In genomic region chr3:105137911-105138310, GRCh38 we compare ENCODE assay signal across 12 cellular contexts.
"Had no signal": no experiment of that assay in that cellular context is flagged by ENCODE, and none has a peak within 500 bp of the region (broad histone marks: within the 10 kb centered on the region; RNA-seq: fewer than 3 reads in every experiment).

No MANE protein-coding gene starts in this region.

- DNase-seq: activated naive CD4-positive, alpha-beta T cell treated with anti-CD3 and anti-CD28 coated beads for 36 hours; activated naive CD8-positive, alpha-beta T cell treated with anti-CD3 and anti-CD28 coated beads, Interleukin-2, amount 50 U/mL, for 24 hours; activated T-cell treated with anti-CD3 and anti-CD28 coated beads for 4 hours; kidney glomerular epithelial cell; left ventricle myocardium superior; mesendoderm; nephron progenitor cell; SJCRH30; stimulated activated naive B cell treated with anti-CD40 and anti-IgM and Interleukin-4, amounts not matched to agents 10 μg/mL and 1 μg/mL and 100 μg/mL, for 72 hours; trophoblast cell had no signal

- H3K27ac ChIP-seq: epithelial cell of prostate, SJCRH30 had no signal

- ATAC-seq: activated CD4-positive, CD25-positive, alpha-beta regulatory T cell treated with anti-CD3 and anti-CD28 coated beads, Interleukin-2, amount 50 U/mL, for 24 hours; activated naive CD8-positive, alpha-beta T cell treated with anti-CD3 and anti-CD28 coated beads, Interleukin-2, amount 50 U/mL, for 24 hours; left ventricle myocardium superior; stimulated activated naive B cell treated with anti-CD40 and anti-IgM and Interleukin-4, amounts not matched to agents 10 μg/mL and 1 μg/mL and 100 μg/mL, for 72 hours had no signal

- H3K4me3 ChIP-seq: SJCRH30 had no signal

- H3K9me3 ChIP-seq: SJCRH30 had no signal

- H3K4me1 ChIP-seq: SJCRH30 had no signal

- H3K27me3 ChIP-seq: SJCRH30 had no signal

- H3K36me3 ChIP-seq: SJCRH30 had no signal
